In the genomic region with DNA sequence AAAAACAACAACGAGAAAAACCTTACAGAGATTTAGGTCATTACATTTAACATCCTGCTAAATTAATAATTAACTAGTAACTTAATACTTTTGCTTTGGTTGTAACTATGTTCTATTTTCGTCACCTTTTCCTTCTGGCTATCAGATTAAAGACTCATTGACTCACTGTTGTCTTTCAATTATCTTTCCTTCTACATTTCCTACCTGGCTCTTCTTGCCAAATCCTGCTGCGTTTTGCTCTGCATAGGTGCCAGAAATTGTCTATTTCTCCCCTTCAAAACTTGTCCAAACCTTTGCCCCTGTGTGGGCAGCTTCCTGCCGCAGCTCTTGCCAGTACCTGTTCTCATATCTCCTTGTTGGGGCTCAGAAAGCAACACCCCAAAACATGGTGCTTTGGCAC, we compare ENCODE assay signal across 21 cellular contexts.
DNase-seq lines count a peak whose midpoint lies in the region; ATAC-seq, FAIRE-seq and TF ChIP-seq lines count a peak whose summit lies in the region.
"Had no signal": no experiment of that assay in that cellular context is flagged by ENCODE, and none has a peak within 500 bp of the region (broad histone marks: within the 10 kb centered on the region; RNA-seq: fewer than 3 reads in every experiment).

No MANE protein-coding gene starts in this region.

- POLR2A ChIA-PET in Panc1 (lab: Charles Lee), result no interaction called here

- peaks cover 4% of the 10 kb centered on the region; the same call in 1 of the 2 replicates for H3K9me3 ChIP-seq in Panc1 (ENCODE audit: control insufficient read depth, insufficient read depth, low read depth, low read length)
- H3K9me3 ChIP-seq in pancreas, result no peaks in the 10 kb centered on the region
- H3K9me3 ChIP-seq in WERI-Rb-1 (ENCODE audit: severe bottlenecking), result peaks cover 13% of the 10 kb centered on the region
- H3K9me3 ChIP-seq in tibial artery, result peaks cover 0 to 6% (median 6%) of the 10 kb centered on the region in 3 donors

- DNase-seq in GM18507 (ENCODE audit: extremely low spot score, insufficient read length, low read depth), result no peak
- no peak for DNase-seq in Panc1 (ENCODE audit: low read depth, low spot score)
- DNase-seq in pancreas, result peak in 1 of 6 donors; percentile 17
- DNase-seq in WERI-Rb-1, result no peak
- no peak for DNase-seq in tibial artery
- DNase-seq: activated CD4-positive, alpha-beta T cell treated with anti-CD3 and anti-CD28 coated beads for 4 hours; activated naive CD4-positive, alpha-beta T cell treated with anti-CD3 and anti-CD28 coated beads, Interleukin-2, amount 50 U/mL, for 16 hours; AML-193; DMS79; dorsolateral prefrontal cortex; esophagus squamous epithelium; GM23248; heart left ventricle; left ventricle myocardium inferior; natural killer cell; NCI-H2107; NCI-H82; SHP77 treated with DMSO at 0.1 percent for 48 hours had no signal

- H3K4me3 ChIP-seq in Panc1 (ENCODE audit: low read depth in 2 of 2, low read length in 2 of 2) (no peak overlapping the region), pancreas (no peak overlapping the region), WERI-Rb-1 (ENCODE audit: low read depth, low read length) (no peak overlapping the region), tibial artery (no peak overlapping the region)
- H3K4me3 ChIP-seq: dorsolateral prefrontal cortex, esophagus squamous epithelium, GM23248, heart left ventricle, left ventricle myocardium inferior had no signal

- intact Hi-C loops in Panc1 (cut with micrococcal nuclease; ENCODE audit: unreplicated experiment) (no loop called here), pancreas (cut with DNase I) (no loop called here), tibial artery (cut with DNase I; ENCODE audit: low total_unique reads) (no loop called here)

- H3K36me3 ChIP-seq in Panc1 (ENCODE audit: control insufficient read depth, insufficient read depth, low read length), result no peaks in the 10 kb centered on the region
- no peaks in the 10 kb centered on the region for H3K36me3 ChIP-seq in pancreas
- no peaks in the 10 kb centered on the region for H3K36me3 ChIP-seq in WERI-Rb-1
- no peaks in the 10 kb centered on the region for H3K36me3 ChIP-seq in tibial artery
- H3K36me3 ChIP-seq: esophagus squamous epithelium, heart left ventricle, left ventricle myocardium inferior had no signal

- TF ChIP-seq CTCF in Panc1 (IDR thresholded peaks at IDR 0.05) (no peak), pancreas (IDR thresholded peaks at IDR 0.05) (no peak), WERI-Rb-1 (IDR thresholded peaks at IDR 0.05; ENCODE audit: low read depth, low read length) (no peak), tibial artery (IDR thresholded peaks at IDR 0.05) (no peak)

- no TSS peak for BruUV-seq in Panc1 (replicated peaks; lab: Mats Ljungman, UMichigan)

- CTCF ChIA-PET in Panc1 (lab: Charles Lee), result no interaction called here

- H3K27ac ChIP-seq in Panc1 (ENCODE audit: low read length), result peak overlapping the region; percentile 48; the same call in 1 of the 2 replicates
- H3K27ac ChIP-seq in pancreas, result peak overlapping the region in 2 of 4 donors; percentile 75 to 76
- no peak overlapping the region for H3K27ac ChIP-seq in WERI-Rb-1
- no peak overlapping the region for H3K27ac ChIP-seq in tibial artery
- H3K27ac ChIP-seq: dorsolateral prefrontal cortex, esophagus squamous epithelium, GM23248, heart left ventricle, left ventricle myocardium inferior had no signal

- in situ Hi-C loops in Panc1 (cut with HindIII; ENCODE audit: low pct_unique_long_range_greater_than_20kb, low sequenced_read_pairs), result no loop called here

- H3K27me3 ChIP-seq in Panc1 (ENCODE audit: control insufficient read depth, insufficient read depth, low read length) (no peaks in the 10 kb centered on the region), pancreas (no peaks in the 10 kb centered on the region), WERI-Rb-1 (ENCODE audit: insufficient read depth, low read depth, severe bottlenecking) (no peaks in the 10 kb centered on the region), tibial artery (no peaks in the 10 kb centered on the region)
- H3K27me3 ChIP-seq: dorsolateral prefrontal cortex, esophagus squamous epithelium, heart left ventricle had no signal

- H3K4me1 ChIP-seq in Panc1 (ENCODE audit: control insufficient read depth, insufficient read depth, low read length) (peaks cover 6% of the 10 kb centered on the region; the same call in 1 of the 2 replicates), pancreas (peaks cover 6 to 27% (median 12%) of the 10 kb centered on the region in 3 donors), tibial artery (peaks cover 0 to 6% (median 0%) of the 10 kb centered on the region in 4 donors)
- H3K4me1 ChIP-seq: heart left ventricle, left ventricle myocardium inferior had no signal

- ATAC-seq in Panc1 (no peak), pancreas (peak; percentile 85 to 89 (median 88)), GM19328 (IDR thresholded peaks at IDR 0.05; ENCODE audit: unreplicated experiment) (no peak), GM21825 (IDR thresholded peaks at IDR 0.05; ENCODE audit: unreplicated experiment) (no peak)
- ATAC-seq: heart left ventricle, natural killer cell had no signal

- WGBS in pancreas, 2 donors, result 18 to 19% methylated on average over 4 of the region's 4 CpGs

- FAIRE-seq in GM18507 (lab: Jason Lieb, UNC) (peak; percentile 15), islet of Langerhans (lab: Jason Lieb, UNC) (peak; percentile 99), pancreas (lab: Jason Lieb, UNC) (no peak)

Comparison
In these comparisons a context has a peak if more than half of its experiments do, and no peak if none do; other contexts are left out.
1. ATAC-seq: peak in pancreas (4 of 4); none in Panc1 (single experiment), GM19328 (single experiment) and GM21825 (single experiment).